ENCODE assay signal across 23 cellular contexts in genomic region chr12:131438874-131439273, GRCh38.
DNase-seq lines count a peak whose midpoint lies in the region; ATAC-seq and TF ChIP-seq lines count a peak whose summit lies in the region.
"Had no signal": no experiment of that assay in that cellular context is flagged by ENCODE, and none has a peak within 500 bp of the region (broad histone marks: within the 10 kb centered on the region; RNA-seq: fewer than 3 reads in every experiment).

No MANE protein-coding gene starts in this region.

- no peaks in the 10 kb centered on the region for H3K79me1 ChIP-seq in H9 (ENCODE audit: insufficient read depth, low read depth, low read length, poor library complexity, severe bottlenecking)

- DNase-seq in H9, result peak; percentile 83
- DNase-seq in SK-MEL-5 (ENCODE audit: low read depth, low spot score), result peak; percentile 35
- peak; percentile 77 for DNase-seq in left kidney (ENCODE audit: low read depth, low spot score)
- peak; percentile 17 for DNase-seq in stomach
- no peak for DNase-seq in stimulated activated CD8-positive, alpha-beta memory T cell treated with anti-CD3 and anti-CD28 coated beads, Interleukin-4, amount 100 ng/mL, for 48 hours
- DNase-seq in GM23248, result no peak
- DNase-seq: activated CD4-positive, alpha-beta T cell treated with anti-CD3 and anti-CD28 coated beads, Interleukin-2, amount 10 ng/mL, durations not matched to agents 7 days and 5 days; activated gamma-delta T cell treated with Interleukin-2 at 50 U/mL for 16 hours; activated T-cell treated with anti-CD3 and anti-CD28 coated beads, Interleukin-2, amount 50 U/mL, for 24 hours; dermis blood vessel endothelial cell; DMS79 treated with DMSO at 0.1 percent for 48 hours; gastrocnemius medialis; hippocampal formation; left ventricle myocardium inferior; naive B cell; NCI-H1105; NCI-H187 treated with DMSO at 0.1 percent for 48 hours; NCI-H748 treated with DMSO at 0.1 percent for 48 hours; small intestine; stimulated activated CD4-positive, alpha-beta T cell treated with anti-CD3 and anti-CD28 coated beads, Interleukin-1b, Interleukin-23, amount 100 ng/mL, for 48 hours; T-helper 9 cell had no signal

- H3K4me3 Mint-ChIP-seq in H9, result no peak overlapping the region
- H3K4me3 Mint-ChIP-seq: activated CD4-positive, alpha-beta T cell treated with anti-CD3 and anti-CD28 coated beads, Interleukin-2, amount 10 ng/mL, durations not matched to agents 7 days and 5 days; activated T-cell treated with anti-CD3 and anti-CD28 coated beads, Interleukin-2, amount 50 U/mL, for 24 hours; naive B cell had no signal

- no peak overlapping the region for H2BK20ac ChIP-seq in H9 (ENCODE audit: low read depth, low read length, poor library complexity, severe bottlenecking)

- H3K4me3 ChIP-seq in stomach (no peak overlapping the region), GM23248 (no peak overlapping the region)
- H3K4me3 ChIP-seq: BLaER1 treated with 17β-estradiol and CSF1 and Interleukin-3, amounts not matched to agents 10 nM and 100 nM; gastrocnemius medialis; left ventricle myocardium inferior had no signal

- no peak overlapping the region for H2BK12ac ChIP-seq in H9 (ENCODE audit: insufficient read length, low read depth, low read length)

- no peaks in the 10 kb centered on the region for H3K4me1 ChIP-seq in H9 (ENCODE audit: insufficient read depth, low read length)
- H3K4me1 ChIP-seq in stomach, result no peaks in the 10 kb centered on the region
- H3K4me1 ChIP-seq in GM23248 (ENCODE audit: insufficient read depth), result no peaks in the 10 kb centered on the region
- H3K4me1 ChIP-seq: gastrocnemius medialis, left ventricle myocardium inferior had no signal

- H2BK15ac ChIP-seq in H9 (ENCODE audit: low read depth, low read length), result no peak overlapping the region

- no peak overlapping the region for H2BK120ac ChIP-seq in H9 (ENCODE audit: low read depth, low read length, poor library complexity, severe bottlenecking)

- TF ChIP-seq CTCF in H9 (conservative IDR thresholded peaks at IDR 0.05) (peak; percentile 45; the same call in 2 of the 3 replicates), stomach (IDR thresholded peaks at IDR 0.05) (no peak)

- H3K9me3 ChIP-seq in H9 (ENCODE audit: control insufficient read depth, low read depth, low read length) (no peaks in the 10 kb centered on the region), stomach (no peaks in the 10 kb centered on the region), GM23248 (ENCODE audit: low read depth) (no peaks in the 10 kb centered on the region)
- H3K9me3 ChIP-seq: BLaER1 treated with 17β-estradiol and CSF1 and Interleukin-3, amounts not matched to agents 10 nM and 100 nM; gastrocnemius medialis; left ventricle myocardium inferior had no signal

- in situ Hi-C loops in SK-MEL-5 (cut with HindIII; ENCODE audit: low pct_unique_long_range_greater_than_20kb, low sequenced_read_pairs), result no loop called here
- in situ Hi-C loops in GM23248 (cut with MboI), result no loop called here

- intact Hi-C loops in stomach (cut with DNase I; ENCODE audit: low total_unique reads), result no loop called here

- no peak overlapping the region for H4K8ac ChIP-seq in H9 (replicated peaks; ENCODE audit: insufficient read length, low read depth, low read length)

- no peak overlapping the region for H2AFZ ChIP-seq in H9 (ENCODE audit: low read length)
- no peak overlapping the region for H2AFZ ChIP-seq in GM23248

- H3T11ph ChIP-seq in H9 (ENCODE audit: low read length), result no peak overlapping the region

- no CpG with 5 or more reads among the region's 14 CpGs for WGBS in H9 (ENCODE audit: extremely low coverage, insufficient read length, low lambda C conversion rate)
- WGBS in stomach, 5 donors, result 54 to 62% (median 57%) methylated on average over 9 to 14 of the region's 14 CpGs
- 55 to 62% methylated on average over 13 to 14 of the region's 14 CpGs for WGBS in GM23248 (ENCODE audit: low coverage in 1 of 2, low lambda C conversion rate in 2 of 2, missing lambda C conversion rate in 2 of 2), 2 experiments

- H3K27me3 Mint-ChIP-seq in H9 (ENCODE audit: low read depth), result peaks cover 6% of the 10 kb centered on the region; the same call in 1 of the 2 replicates
- H3K27me3 Mint-ChIP-seq: activated CD4-positive, alpha-beta T cell treated with anti-CD3 and anti-CD28 coated beads, Interleukin-2, amount 10 ng/mL, durations not matched to agents 7 days and 5 days had no signal

- H3K27ac ChIP-seq in H9 (ENCODE audit: insufficient read length, low read depth, low read length), result no peak overlapping the region
- H3K27ac ChIP-seq in stomach, result no peak overlapping the region
- no peak overlapping the region for H3K27ac ChIP-seq in GM23248
- H3K27ac ChIP-seq: BLaER1 treated with 17β-estradiol and CSF1 and Interleukin-3, amounts not matched to agents 10 nM and 100 nM; gastrocnemius medialis; left ventricle myocardium inferior had no signal

- no peak overlapping the region for H2BK5ac ChIP-seq in H9 (ENCODE audit: insufficient read length, low read length)

- H3K9ac ChIP-seq in H9 (ENCODE audit: extremely low read depth, insufficient read length, low read length) (no peak overlapping the region), GM23248 (no peak overlapping the region)
- H3K9ac ChIP-seq: BLaER1 treated with 17β-estradiol and CSF1 and Interleukin-3, amounts not matched to agents 10 nM and 100 nM had no signal

- no peaks in the 10 kb centered on the region for H3K9me2 ChIP-seq in GM23248 (ENCODE audit: insufficient read depth)

- no peak overlapping the region for H3K4me2 ChIP-seq in H9 (ENCODE audit: insufficient read depth, insufficient read length, low read length)
- no peak overlapping the region for H3K4me2 ChIP-seq in GM23248 (ENCODE audit: unreplicated experiment)
- H3K4me2 ChIP-seq: BLaER1 treated with 17β-estradiol and CSF1 and Interleukin-3, amounts not matched to agents 10 nM and 100 nM had no signal

- H3K79me2 ChIP-seq in H9 (ENCODE audit: insufficient read depth, low read length) (no peaks in the 10 kb centered on the region), GM23248 (ENCODE audit: insufficient read depth) (no peaks in the 10 kb centered on the region)

- H4K91ac ChIP-seq in H9 (ENCODE audit: insufficient read length, low read depth, low read length), result no peak overlapping the region

- H3K36me3 Mint-ChIP-seq in H9 (ENCODE audit: insufficient read depth in 1 of 3, low read depth in 3 of 3), result no peaks in the 10 kb centered on the region; a peak in 1 of 7 replicates
- H3K36me3 Mint-ChIP-seq: naive B cell had no signal

- TF ChIP-seq EP300 in stomach (IDR thresholded peaks at IDR 0.05), result no peak

- H3K27ac Mint-ChIP-seq in H9, result no peak overlapping the region
- H3K27ac Mint-ChIP-seq: activated CD4-positive, alpha-beta T cell treated with anti-CD3 and anti-CD28 coated beads, Interleukin-2, amount 10 ng/mL, durations not matched to agents 7 days and 5 days; activated T-cell treated with anti-CD3 and anti-CD28 coated beads, Interleukin-2, amount 50 U/mL, for 24 hours; naive B cell had no signal

- no peak overlapping the region for H3K14ac ChIP-seq in H9 (ENCODE audit: insufficient read depth, low read length)

- no peak overlapping the region for H3K23ac ChIP-seq in H9 (ENCODE audit: insufficient read length, low read depth, low read length)

- H3K9me3 Mint-ChIP-seq in H9, result no peaks in the 10 kb centered on the region
- H3K9me3 Mint-ChIP-seq: activated CD4-positive, alpha-beta T cell treated with anti-CD3 and anti-CD28 coated beads, Interleukin-2, amount 10 ng/mL, durations not matched to agents 7 days and 5 days; activated T-cell treated with anti-CD3 and anti-CD28 coated beads, Interleukin-2, amount 50 U/mL, for 24 hours had no signal

- no peaks in the 10 kb centered on the region for H3K23me2 ChIP-seq in H9 (ENCODE audit: insufficient read length, low read depth, low read length, poor library complexity, severe bottlenecking)

- H4K5ac ChIP-seq in H9 (ENCODE audit: insufficient read length, low read depth, low read length), result no peak overlapping the region

- no peaks in the 10 kb centered on the region for H3K36me3 ChIP-seq in stomach
- no peaks in the 10 kb centered on the region for H3K36me3 ChIP-seq in GM23248 (ENCODE audit: low read depth)
- H3K36me3 ChIP-seq: BLaER1 treated with 17β-estradiol and CSF1 and Interleukin-3, amounts not matched to agents 10 nM and 100 nM; gastrocnemius medialis; left ventricle myocardium inferior had no signal

- ATAC-seq in GM19397 (IDR thresholded peaks at IDR 0.05; ENCODE audit: unreplicated experiment), result no peak
- ATAC-seq: gastrocnemius medialis had no signal

- H4K20me1 ChIP-seq in H9 (ENCODE audit: control insufficient read depth, insufficient read depth, insufficient read length) (no peaks in the 10 kb centered on the region), GM23248 (ENCODE audit: insufficient read depth) (no peaks in the 10 kb centered on the region)

- H3F3A ChIP-seq in GM23248 (ENCODE audit: insufficient read depth), result no peaks in the 10 kb centered on the region

- TF ChIP-seq POLR2A in stomach (IDR thresholded peaks at IDR 0.05), result no peak

- no peak overlapping the region for H3K4ac ChIP-seq in H9 (ENCODE audit: low read depth, low read length)

- H3K56ac ChIP-seq in H9 (ENCODE audit: insufficient read length, low read depth, low read length), result no peak overlapping the region

- no peak overlapping the region for H3K18ac ChIP-seq in H9 (ENCODE audit: insufficient read length, low read depth, low read length)

- peaks cover 4 to 23% of the 10 kb centered on the region in 2 experiments for H3K4me1 Mint-ChIP-seq in H9
- H3K4me1 Mint-ChIP-seq: activated CD4-positive, alpha-beta T cell treated with anti-CD3 and anti-CD28 coated beads, Interleukin-2, amount 10 ng/mL, durations not matched to agents 7 days and 5 days had no signal

- no peak overlapping the region for H2AK5ac ChIP-seq in H9 (ENCODE audit: insufficient read length, low read length)

- H3K27me3 ChIP-seq in H9 (ENCODE audit: insufficient read depth, low read length) (no peaks in the 10 kb centered on the region), stomach (peaks cover 0 to 41% (median 0%) of the 10 kb centered on the region in 3 donors), GM23248 (replicated peaks; ENCODE audit: insufficient read depth) (no peaks in the 10 kb centered on the region)

Comparison
In these comparisons a context has a peak if more than half of its experiments do, and no peak if none do; other contexts are left out.
1. DNase-seq: peak in H9 (single experiment), SK-MEL-5 (single experiment), left kidney (single experiment) and stomach (single experiment); none in stimulated activated CD8-positive, alpha-beta memory T cell treated with anti-CD3 and anti-CD28 coated beads, Interleukin-4, amount 100 ng/mL, for 48 hours (single experiment) and GM23248 (single experiment).